ENCODE assay signal across 12 cellular contexts in genomic region chr2:66443183-66443976, GRCh38. TPM values are rescaled to one million over a fixed set of nuclear protein-coding genes. Genes with fewer than 3 reads are reported as not detected.
DNase-seq lines count a peak whose midpoint lies in the region; TF ChIP-seq lines count a peak whose summit lies in the region.
"Had no signal": no experiment of that assay in that cellular context is flagged by ENCODE, and none has a peak within 500 bp of the region (broad histone marks: within the 10 kb centered on the region; RNA-seq: fewer than 3 reads in every experiment).

No MANE protein-coding gene starts in this region.

- no peaks in the 10 kb centered on the region for H3K9me3 ChIP-seq in iPS-15b (ENCODE audit: control insufficient read depth, insufficient read depth, low read length)
- no peaks in the 10 kb centered on the region for H3K9me3 ChIP-seq in prostate gland

- H3K4me3 Mint-ChIP-seq in immature natural killer cell: no peak overlapping the region
- H3K4me3 Mint-ChIP-seq: T-helper 17 cell had no signal

- WGBS in prostate gland: 36% methylated on average over 17 of the region's 17 CpGs

- peaks cover 87% of the 10 kb centered on the region for H3K27me3 ChIP-seq in iPS-15b (ENCODE audit: control insufficient read depth, insufficient read depth, low read length)
- H3K27me3 ChIP-seq in prostate gland (replicated peaks; ENCODE audit: insufficient read depth): peaks cover 4% of the 10 kb centered on the region

- H3K4me3 ChIP-seq in AG04449 (ENCODE audit: low read depth, low read length) (peak overlapping the region; percentile 53), iPS-15b (ENCODE audit: low read depth, low read length) (peak overlapping the region; percentile 15), prostate gland (peak overlapping the region; percentile 31)

- POLR2A ChIA-PET in AG04449 (lab: Yijun Ruan, JAX): interaction anchor here (5.8 kb wide), 1 partner anchor 9 kb away, joined by 55 read pairs; the partner anchor contains the start of gene MEIS1

- H3K27ac ChIP-seq in prostate gland: peak overlapping the region; percentile 85 to 87

- no peak overlapping the region for H3K9ac ChIP-seq in iPS-15b (ENCODE audit: low read depth, low read length)

- DNase-seq in AG04449 (ENCODE audit: low read depth, low spot score) (no peak), amniotic epithelial cell (ENCODE audit: low read depth) (peak; percentile 52), prostate gland (ENCODE audit: low spot score) (no peak), immature natural killer cell (no peak), islet precursor cell (no peak), NCI-H1694 treated with DMSO at 0.1 percent for 48 hours (lab: John Stamatoyannopoulos, UW) (no peak)
- no peak for DNase-seq in stimulated activated CD8-positive, alpha-beta memory T cell treated with anti-CD3 and anti-CD28 coated beads, Interleukin-4, amount 100 ng/mL, for 48 hours
- DNase-seq: amniotic stem cell, NCI-H1930, T-helper 17 cell had no signal

- peaks cover 8 to 13% of the 10 kb centered on the region in 2 donors for H3K4me1 Mint-ChIP-seq in immature natural killer cell

- H3K27ac Mint-ChIP-seq in immature natural killer cell: no peak overlapping the region
- H3K27ac Mint-ChIP-seq: T-helper 17 cell had no signal

- H3K36me3 ChIP-seq in iPS-15b (ENCODE audit: control insufficient read depth, insufficient read depth, low read length) (no peaks in the 10 kb centered on the region), prostate gland (no peaks in the 10 kb centered on the region)

- TF ChIP-seq CTCF in AG04449 (IDR thresholded peaks at IDR 0.05; ENCODE audit: insufficient read depth, low read length, missing control alignments) (no peak), prostate gland (IDR thresholded peaks at IDR 0.05) (no peak)

- CTCF ChIA-PET in AG04449 (lab: Yijun Ruan, JAX): interaction anchor here (0.6 to 2.0 kb wide), 5 partner anchors 7 to 772 kb away, joined by 3 to 5 read pairs (median 3); no protein-coding TSS in a partner anchor

- peaks cover 19 to 32% (median 25%) of the 10 kb centered on the region in 3 donors for H3K27me3 Mint-ChIP-seq in immature natural killer cell (ENCODE audit: low read depth in 3 of 3)

- peaks cover 0 to 4% (median 0%) of the 10 kb centered on the region in 6 donors for H3K9me3 Mint-ChIP-seq in immature natural killer cell

- H3K36me3 Mint-ChIP-seq in immature natural killer cell: peaks cover 0 to 4% (median 4%) of the 10 kb centered on the region in 3 donors

- H3K4me1 ChIP-seq in iPS-15b (ENCODE audit: control insufficient read depth, insufficient read depth, low read length): peaks cover 39% of the 10 kb centered on the region
- no peaks in the 10 kb centered on the region for H3K4me1 ChIP-seq in prostate gland (replicated peaks)

- intact Hi-C loops in prostate gland (cut with DNase I): loop anchor here (10.0 kb wide), 1 partner anchor 1591 kb away; no protein-coding TSS in a partner anchor

- no peak for TF ChIP-seq POLR2A in prostate gland (IDR thresholded peaks at IDR 0.05)

RNA-seq across cellular contexts. Expression of gene MEIS1, which starts 8.5 kb away (rescaled TPM):
- total RNA-seq in prostate gland: 10 to 100 TPM; 15.4 to 23.7 TPM
- polyA plus RNA-seq in immature natural killer cell: 1 to 10 TPM in 2 of 3 donors, not detected in 1; 1.3 to 1.7 TPM
- total RNA-seq: activated CD8-positive, alpha-beta memory T cell treated with anti-CD3 and anti-CD28 coated beads for 36 hours had no signal
